In the genomic region with DNA sequence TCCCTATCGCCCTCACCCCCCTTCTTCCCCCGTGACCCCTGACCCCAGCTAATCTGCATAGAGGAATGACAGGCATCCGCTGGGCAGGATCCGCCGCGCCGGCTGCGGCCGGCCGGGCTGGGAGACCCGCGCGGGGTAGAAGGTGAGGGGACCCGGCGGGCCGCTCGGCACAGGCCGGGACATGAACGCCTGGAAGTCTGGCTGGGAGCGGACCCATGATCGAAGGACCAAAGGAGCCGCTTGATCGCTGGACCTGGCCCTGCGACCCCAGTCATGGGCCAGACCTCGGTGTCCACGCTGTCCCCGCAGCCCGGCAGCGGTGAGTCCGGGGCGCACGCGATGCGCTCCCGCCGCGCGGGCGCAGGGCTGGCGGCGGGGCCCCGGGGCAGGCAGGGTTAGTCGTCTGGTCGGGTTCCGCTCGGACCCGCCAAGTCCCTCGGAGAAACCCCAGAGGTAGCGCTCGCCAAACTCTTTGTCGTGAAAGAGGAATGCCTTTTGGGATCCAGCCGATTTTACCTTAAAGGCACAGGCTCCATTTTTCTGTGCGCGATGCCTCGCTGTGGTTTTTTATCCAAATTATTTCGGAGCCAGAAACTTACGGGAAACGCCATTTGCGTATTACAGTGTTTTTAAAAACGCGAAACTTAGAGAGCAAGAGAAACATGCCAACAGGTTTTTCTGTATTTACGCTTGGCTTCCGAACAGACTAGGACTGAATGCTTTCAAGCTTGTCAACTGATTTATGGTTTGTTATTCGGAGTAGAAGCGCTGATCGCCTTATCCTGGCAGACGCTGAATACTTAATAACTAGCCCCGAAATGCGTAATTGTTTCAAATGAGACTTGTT, we compare ENCODE assay signal across 8 cellular contexts. TPM values are rescaled to one million over a fixed set of nuclear protein-coding genes. Genes with fewer than 3 reads are reported as not detected.
DNase-seq lines count a peak whose midpoint lies in the region; ATAC-seq and TF ChIP-seq lines count a peak whose summit lies in the region.

Gene PHACTR2, plus strand, starts transcription at position 75 of the 847 bp plus-strand sequence. Its CDS starts 199 bp downstream, at position 274.

- H3K36me3 Mint-ChIP-seq in activated T-helper 2 cell treated with anti-CD3 and anti-CD28 coated beads, Interferon-gamma antibody, Interleukin-2, Interleukin-4, amounts not matched to agents 10 μg/mL and 5 μg/mL and 100 μg/mL, durations not matched to agents 14 hours and 24 hours and 36 hours (ENCODE audit: low read depth), result peaks cover 15% of the 10 kb centered on the region
- no peaks in the 10 kb centered on the region for H3K36me3 Mint-ChIP-seq in stimulated activated effector memory CD8-positive, alpha-beta T cell treated with anti-CD3 and anti-CD28 coated beads, Interleukin-12 subunit alpha, Interleukin-12 subunit beta, amount 100 ng/mL, for 72 hours

- peak within 1 kb of the TSS; percentile 84 for H3K4me2 ChIP-seq in PC-3 (ENCODE audit: low read length)
- H3K4me2 ChIP-seq in fibroblast of lung (ENCODE audit: extremely low read depth, insufficient read depth, low read length), result peak within 1 kb of the TSS; percentile 96

- H3K4me3 ChIP-seq in AG04450 (ENCODE audit: low read depth, low read length) (peak within 1 kb of the TSS; percentile 75), PC-3 (ENCODE audit: low read length) (peak within 1 kb of the TSS; percentile 93), fibroblast of lung (replicated peaks in 1 of 4; ENCODE audit: control extremely low read depth in 1 of 4, insufficient read depth in 1 of 4, low read depth in 3 of 4, low read length in 4 of 4) (peak within 1 kb of the TSS; percentile 59 to 99 (median 84)), muscle layer of colon (ENCODE audit: low read depth in 1 of 2, low read length in 2 of 2) (peak within 1 kb of the TSS; percentile 48 to 85)

- H3K79me2 ChIP-seq in PC-3 (ENCODE audit: low read length), result peaks cover 49% of the 10 kb centered on the region
- H3K79me2 ChIP-seq in fibroblast of lung (ENCODE audit: control insufficient read depth, insufficient read depth, low read length), result peaks cover 38% of the 10 kb centered on the region

- peaks cover 10% of the 10 kb centered on the region for H3K4me1 Mint-ChIP-seq in activated T-helper 2 cell treated with anti-CD3 and anti-CD28 coated beads, Interferon-gamma antibody, Interleukin-2, Interleukin-4, amounts not matched to agents 10 μg/mL and 5 μg/mL and 100 μg/mL, durations not matched to agents 14 hours and 24 hours and 36 hours (ENCODE audit: low read depth)
- H3K4me1 Mint-ChIP-seq in stimulated activated effector memory CD8-positive, alpha-beta T cell treated with anti-CD3 and anti-CD28 coated beads, Interleukin-12 subunit alpha, Interleukin-12 subunit beta, amount 100 ng/mL, for 72 hours, result peaks cover 22% of the 10 kb centered on the region

- H3K27me3 Mint-ChIP-seq in activated T-helper 2 cell treated with anti-CD3 and anti-CD28 coated beads, Interferon-gamma antibody, Interleukin-2, Interleukin-4, amounts not matched to agents 10 μg/mL and 5 μg/mL and 100 μg/mL, durations not matched to agents 14 hours and 24 hours and 36 hours (ENCODE audit: low read depth), result peaks cover 42% of the 10 kb centered on the region

- no peaks in the 10 kb centered on the region for H3K9me2 ChIP-seq in PC-3 (replicated peaks; ENCODE audit: low read length)

- H3K4me3 Mint-ChIP-seq in activated T-helper 2 cell treated with anti-CD3 and anti-CD28 coated beads, Interferon-gamma antibody, Interleukin-2, Interleukin-4, amounts not matched to agents 10 μg/mL and 5 μg/mL and 100 μg/mL, durations not matched to agents 14 hours and 24 hours and 36 hours (ENCODE audit: low read depth), result peak within 1 kb of the TSS; percentile 73
- peak within 1 kb of the TSS; percentile 66 for H3K4me3 Mint-ChIP-seq in stimulated activated effector memory CD8-positive, alpha-beta T cell treated with anti-CD3 and anti-CD28 coated beads, Interleukin-12 subunit alpha, Interleukin-12 subunit beta, amount 100 ng/mL, for 72 hours

- peaks cover 6% of the 10 kb centered on the region; the same call in 1 of the 2 replicates for H3K36me3 ChIP-seq in PC-3 (ENCODE audit: low read depth, low read length)
- no peaks in the 10 kb centered on the region for H3K36me3 ChIP-seq in fibroblast of lung (ENCODE audit: control insufficient read depth, insufficient read depth, low read length)
- H3K36me3 ChIP-seq in muscle layer of colon (ENCODE audit: insufficient read depth, low read length), result no peaks in the 10 kb centered on the region

- H3K9me3 Mint-ChIP-seq in activated T-helper 2 cell treated with anti-CD3 and anti-CD28 coated beads, Interferon-gamma antibody, Interleukin-2, Interleukin-4, amounts not matched to agents 10 μg/mL and 5 μg/mL and 100 μg/mL, durations not matched to agents 14 hours and 24 hours and 36 hours, result peaks cover 10% of the 10 kb centered on the region
- peaks cover 7% of the 10 kb centered on the region for H3K9me3 Mint-ChIP-seq in stimulated activated effector memory CD8-positive, alpha-beta T cell treated with anti-CD3 and anti-CD28 coated beads, Interleukin-12 subunit alpha, Interleukin-12 subunit beta, amount 100 ng/mL, for 72 hours

- POLR2A ChIA-PET in AG04450 (lab: Yijun Ruan, JAX), result interaction anchor here (0.5 to 0.7 kb wide), 3 partner anchors 69 to 165 kb away, joined by 3 to 4 read pairs (median 4); partner anchors contain the start of gene LTV1
- POLR2A ChIA-PET in PC-3 (lab: Charles Lee; ENCODE audit: unreplicated experiment), result no interaction called here

- H3K4me1 ChIP-seq in PC-3 (ENCODE audit: insufficient read depth, low read length) (peaks cover 60% of the 10 kb centered on the region), fibroblast of lung (ENCODE audit: control insufficient read depth, extremely low read depth, insufficient read depth, low read length) (peaks cover 10% of the 10 kb centered on the region), muscle layer of colon (ENCODE audit: insufficient read depth, low read length) (no peaks in the 10 kb centered on the region)

- H4K20me1 ChIP-seq in PC-3 (ENCODE audit: low read length) (no peaks in the 10 kb centered on the region), fibroblast of lung (ENCODE audit: control insufficient read depth, extremely low read depth, insufficient read depth, low read length) (no peaks in the 10 kb centered on the region)

- H3K9ac ChIP-seq in PC-3 (ENCODE audit: low read length) (peak within 1 kb of the TSS; percentile 79), fibroblast of lung (ENCODE audit: insufficient read depth, low read length) (peak within 1 kb of the TSS; percentile 94), muscle layer of colon (ENCODE audit: low read length) (peak within 1 kb of the TSS; percentile 63)

- TF ChIP-seq CTCF in AG04450 (IDR thresholded peaks at IDR 0.05; ENCODE audit: low read depth, low read length) (no peak), PC-3 (conservative IDR thresholded peaks at IDR 0.05; ENCODE audit: low read depth, low read length) (no peak), fibroblast of lung (conservative IDR thresholded peaks at IDR 0.05 in 1 of 2, IDR thresholded peaks at IDR 0.05 in 1 of 2; ENCODE audit: low read depth in 1 of 2, low read length in 2 of 2) (no peak)

- H3K27me3 ChIP-seq in AG04450 (ENCODE audit: control insufficient read depth, insufficient read depth, low read length) (no peaks in the 10 kb centered on the region), PC-3 (ENCODE audit: low read length) (no peaks in the 10 kb centered on the region), fibroblast of lung (ENCODE audit: control insufficient read depth, insufficient read depth, low read length) (no peaks in the 10 kb centered on the region), muscle layer of colon (ENCODE audit: control insufficient read depth in 1 of 2, insufficient read depth in 2 of 2, low read length in 2 of 2) (no peaks in the 10 kb centered on the region)

- H2AFZ ChIP-seq in PC-3 (ENCODE audit: low read length) (peak within 1 kb of the TSS; percentile 61), fibroblast of lung (ENCODE audit: low read length) (peak within 1 kb of the TSS; percentile 13)

- H3K9me3 ChIP-seq in AG04450 (ENCODE audit: control insufficient read depth, insufficient read depth, low read length), result no peaks in the 10 kb centered on the region
- no peaks in the 10 kb centered on the region for H3K9me3 ChIP-seq in PC-3 (ENCODE audit: low read length)
- H3K9me3 ChIP-seq in fibroblast of lung (ENCODE audit: control insufficient read depth, insufficient read depth, low read depth, low read length), result no peaks in the 10 kb centered on the region
- H3K9me3 ChIP-seq in muscle layer of colon (ENCODE audit: low read length), result no peaks in the 10 kb centered on the region

- CTCF ChIA-PET in AG04450 (lab: Charles Lee), result interaction anchor here (1.0 kb wide), 1 partner anchor 103 kb away, joined by 3 read pairs; no protein-coding TSS in a partner anchor
- CTCF ChIA-PET in PC-3 (lab: Charles Lee), result no interaction called here

- ATAC-seq in PC-3, result peak; percentile 67
- peak; percentile 95 for ATAC-seq in stimulated activated effector memory CD8-positive, alpha-beta T cell treated with anti-CD3 and anti-CD28 coated beads, Interleukin-12 subunit alpha, Interleukin-12 subunit beta, amount 100 ng/mL, for 72 hours
- no peak for ATAC-seq in GM21786 (IDR thresholded peaks at IDR 0.05; ENCODE audit: unreplicated experiment)

- peaks cover 9% of the 10 kb centered on the region for H3F3A ChIP-seq in PC-3 (ENCODE audit: low read length, unreplicated experiment)

- no peak within 1 kb of the TSS for H3K27ac Mint-ChIP-seq in activated T-helper 2 cell treated with anti-CD3 and anti-CD28 coated beads, Interferon-gamma antibody, Interleukin-2, Interleukin-4, amounts not matched to agents 10 μg/mL and 5 μg/mL and 100 μg/mL, durations not matched to agents 14 hours and 24 hours and 36 hours
- H3K27ac Mint-ChIP-seq in stimulated activated effector memory CD8-positive, alpha-beta T cell treated with anti-CD3 and anti-CD28 coated beads, Interleukin-12 subunit alpha, Interleukin-12 subunit beta, amount 100 ng/mL, for 72 hours, result peak within 1 kb of the TSS; percentile 84

- DNase-seq in AG04450 (ENCODE audit: low read depth, low spot score) (no peak), H4 (ENCODE audit: low spot score) (peak; percentile 39), PC-3 (peak; percentile 57), fibroblast of lung (ENCODE audit: low read depth in 2 of 2) (peak; percentile 77 to 86)
- DNase-seq in activated T-helper 2 cell treated with anti-CD3 and anti-CD28 coated beads, Interferon-gamma antibody, Interleukin-2, Interleukin-4, amounts not matched to agents 10 μg/mL and 5 μg/mL and 100 μg/mL, durations not matched to agents 14 hours and 24 hours and 36 hours (ENCODE audit: low spot score), result peak; percentile 14
- DNase-seq in stimulated activated effector memory CD8-positive, alpha-beta T cell treated with anti-CD3 and anti-CD28 coated beads, Interleukin-12 subunit alpha, Interleukin-12 subunit beta, amount 100 ng/mL, for 72 hours (ENCODE audit: low spot score in 2 of 2), result peak; percentile 17 to 61

- BruUV-seq in PC-3 (replicated peaks; lab: Mats Ljungman, UMichigan), result no TSS peak

- intact Hi-C loops in PC-3 (cut with micrococcal nuclease), result loop anchor here (10.0 kb wide), 2 partner anchors 167 to 327 kb away; partner anchors contain the start of genes LTV1 and PLAGL1
- intact Hi-C loops in activated T-helper 2 cell treated with anti-CD3 and anti-CD28 coated beads, Interferon-gamma antibody, Interleukin-2, Interleukin-4, amounts not matched to agents 10 μg/mL and 5 μg/mL and 100 μg/mL, durations not matched to agents 14 hours and 24 hours and 36 hours (cut with micrococcal nuclease), result loop anchor here (5.0 kb wide), 1 partner anchor 164 kb away; the partner anchor contains the start of gene LTV1

- peak within 1 kb of the TSS; percentile 72 for H3K27ac ChIP-seq in AG04450 (ENCODE audit: low read depth, low read length)
- peak within 1 kb of the TSS; percentile 35 for H3K27ac ChIP-seq in PC-3 (ENCODE audit: low read length)
- H3K27ac ChIP-seq in fibroblast of lung (ENCODE audit: insufficient read depth, low read length), result peak within 1 kb of the TSS; percentile 96
- H3K27ac ChIP-seq in muscle layer of colon (ENCODE audit: low read depth, low read length), result peak within 1 kb of the TSS; percentile 68

RNA-seq across cellular contexts. Expression of gene PHACTR2, which starts in this region (rescaled TPM):
- polyA plus RNA-seq in AG04450 (2011; rRNA removed) (26.8 and 38.0 TPM in 2 replicates), fibroblast of lung (45.5 and 55.0 TPM in 2 replicates)
- 55.2 and 58.4 TPM in 2 replicates for polyA minus RNA-seq in AG04450 (2011; rRNA and poly(A)+ RNA removed)
- 22.4 and 24.4 TPM in 2 replicates for total RNA-seq in H4 (2014; rRNA removed; shearing (Covaris generic))
- total RNA-seq in PC-3 (2014; rRNA removed) (19.4 and 25.1 TPM in 2 replicates), fibroblast of lung (25.2 and 40.1 TPM in 2 replicates)
- 41.0 and 45.4 TPM in 2 replicates for total RNA-seq in activated T-helper 2 cell treated with anti-CD3 and anti-CD28 coated beads, Interferon-gamma antibody, Interleukin-2, Interleukin-4, amounts not matched to agents 10 μg/mL and 5 μg/mL and 100 μg/mL, durations not matched to agents 14 hours and 24 hours and 36 hours
- 17.7 and 22.9 TPM in 2 replicates for polyA plus RNA-seq in fibroblast of lung (2012)
- polyA minus RNA-seq in fibroblast of lung (ENCODE audit: low replicate concordance), result 20.8 and 30.2 TPM in 2 replicates

Comparison
In these comparisons a context has a peak if more than half of its experiments do, and no peak if none do; other contexts are left out.
1. H3K27ac ChIP-seq: peak in every context shown above with its lines; median percentile 96 in fibroblast of lung; 72 in AG04450; 68 in muscle layer of colon; 35 in PC-3.